8 cellular contexts compared by ENCODE assay signal in the genomic region with DNA sequence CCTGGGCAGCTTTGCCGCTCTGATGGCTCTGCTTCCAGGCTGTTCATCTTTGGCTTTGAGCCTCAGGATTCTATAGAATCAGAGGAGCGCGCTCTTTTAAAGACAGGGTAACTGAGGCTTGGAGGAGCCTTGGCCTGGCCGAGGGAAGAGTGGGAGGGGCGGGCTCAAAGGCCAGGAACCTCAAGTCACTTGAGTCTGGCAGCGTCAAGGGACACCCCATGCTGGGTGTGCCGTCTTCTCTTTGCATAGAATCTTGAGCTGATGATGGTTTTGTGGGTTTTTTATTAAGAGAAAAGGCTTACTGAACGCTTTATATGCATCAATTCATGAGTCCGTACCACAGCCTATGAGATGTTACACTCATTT. TPM values are rescaled to one million over a fixed set of nuclear protein-coding genes. Genes with fewer than 3 reads are reported as not detected.
A peak's percentile ranks its signal among the peaks of the same experiment; 100 is the strongest.
DNase-seq lines count a peak whose midpoint lies in the region; ATAC-seq lines count a peak whose summit lies in the region.

No MANE protein-coding gene starts in this region.

- H3K9me3 ChIP-seq in BLaER1 treated with 17β-estradiol and CSF1 and Interleukin-3, amounts not matched to agents 10 nM and 100 nM (replicated peaks in 1 of 11), result peaks cover 16 to 37% (median 17%) of the 10 kb centered on the region in 11 experiments
- H3K9me3 ChIP-seq in KOPT-K1 (ENCODE audit: insufficient read depth, low read length, poor library complexity, severe bottlenecking), result peaks cover 8% of the 10 kb centered on the region

- H3K9ac ChIP-seq in BLaER1 treated with 17β-estradiol and CSF1 and Interleukin-3, amounts not matched to agents 10 nM and 100 nM, result peak overlapping the region; percentile 97 to 100 (median 99)

- peak overlapping the region; percentile 81 to 99 (median 92) for H3K27ac Mint-ChIP-seq in naive thymus-derived CD8-positive, alpha-beta T cell

- H3K27me3 Mint-ChIP-seq in naive thymus-derived CD8-positive, alpha-beta T cell, result no peaks in the 10 kb centered on the region

- H3K4me2 ChIP-seq in BLaER1 treated with 17β-estradiol and CSF1 and Interleukin-3, amounts not matched to agents 10 nM and 100 nM, result peak overlapping the region; percentile 85 to 99 (median 95)

- peaks cover 28 to 49% (median 43%) of the 10 kb centered on the region in 11 experiments for H3K36me3 ChIP-seq in BLaER1 treated with 17β-estradiol and CSF1 and Interleukin-3, amounts not matched to agents 10 nM and 100 nM
- H3K36me3 ChIP-seq in KOPT-K1 (ENCODE audit: insufficient read depth, low read length), result peaks cover 31% of the 10 kb centered on the region

- peak overlapping the region; percentile 75 to 92 (median 80) for H3K4me3 ChIP-seq in BLaER1 treated with 17β-estradiol and CSF1 and Interleukin-3, amounts not matched to agents 10 nM and 100 nM

- peaks cover 0 to under 1% (median 0%) of the 10 kb centered on the region in 9 donors for H3K9me3 Mint-ChIP-seq in naive thymus-derived CD8-positive, alpha-beta T cell

- H3K4me1 Mint-ChIP-seq in naive thymus-derived CD8-positive, alpha-beta T cell, result peaks cover 19 to 52% (median 42%) of the 10 kb centered on the region in 4 donors

- H3K27me3 ChIP-seq in BLaER1 treated with 17β-estradiol and CSF1 and Interleukin-3, amounts not matched to agents 10 nM and 100 nM, result no peaks in the 10 kb centered on the region

- in situ Hi-C loops in ACHN (cut with HindIII; ENCODE audit: low pct_ligation_motif_present, low pct_unique_long_range_greater_than_20kb, low sequenced_read_pairs), result no loop called here

- DNase-seq in naive thymus-derived CD8-positive, alpha-beta T cell, result no peak
- DNase-seq in ACHN, result no peak
- no peak for DNase-seq in A172 (ENCODE audit: low spot score)

- ATAC-seq in naive thymus-derived CD8-positive, alpha-beta T cell, result no peak
- ATAC-seq in HG02763 (IDR thresholded peaks at IDR 0.05; ENCODE audit: unreplicated experiment), result no peak
- no peak for ATAC-seq in GM18861 (IDR thresholded peaks at IDR 0.05; ENCODE audit: unreplicated experiment)

- H3K4me3 Mint-ChIP-seq in naive thymus-derived CD8-positive, alpha-beta T cell, result peak overlapping the region; percentile 88 to 100 (median 99)

- peaks cover 47 to 71% (median 64%) of the 10 kb centered on the region in 10 experiments for H3K4me1 ChIP-seq in BLaER1 treated with 17β-estradiol and CSF1 and Interleukin-3, amounts not matched to agents 10 nM and 100 nM

- POLR2A ChIA-PET in naive thymus-derived CD8-positive, alpha-beta T cell (lab: Charles Lee), result interaction anchor here (1.1 to 4.8 kb wide), 11 partner anchors 10 to 61 kb away, joined by 3 to 122 read pairs (median 8); a partner anchor contains a TSS

- peaks cover 0 to 21% (median 6%) of the 10 kb centered on the region in 11 experiments; a peak in 10 of 22 replicates for H4K20me1 ChIP-seq in BLaER1 treated with 17β-estradiol and CSF1 and Interleukin-3, amounts not matched to agents 10 nM and 100 nM

- peak overlapping the region; percentile 98 to 100 (median 99); a peak in 21 of 22 replicates for H3K27ac ChIP-seq in BLaER1 treated with 17β-estradiol and CSF1 and Interleukin-3, amounts not matched to agents 10 nM and 100 nM
- peak overlapping the region; percentile 98 for H3K27ac ChIP-seq in KOPT-K1 (ENCODE audit: low read depth, low read length, poor library complexity, severe bottlenecking)
- peak overlapping the region; percentile 98 for H3K27ac ChIP-seq in cingulate gyrus (ENCODE audit: low read depth, low read length)

- H3K36me3 Mint-ChIP-seq in naive thymus-derived CD8-positive, alpha-beta T cell, result peaks cover 0 to 17% (median 9%) of the 10 kb centered on the region in 3 donors

RNA-seq across cellular contexts. Expression of a gene that starts 1.1 kb away (rescaled TPM):
- total RNA-seq in naive thymus-derived CD8-positive, alpha-beta T cell, result 10 to 100 TPM; 78.8 to 82.6 TPM
- 10 to 100 TPM; 68.9 to 73.4 (median 73.0) TPM for polyA plus RNA-seq in naive thymus-derived CD8-positive, alpha-beta T cell
- total RNA-seq in A172 (2014; rRNA removed; shearing (Covaris generic)), result 67.3 and 71.1 TPM in 2 replicates

RNA-seq across cellular contexts. Expression of a gene that starts 42.2 kb away (rescaled TPM):
- total RNA-seq in naive thymus-derived CD8-positive, alpha-beta T cell, result 10 to 100 TPM in 1 of 2 experiments, 1 to 10 TPM in 1; 9.4 to 10.9 TPM
- 10 to 100 TPM; 12.5 to 14.6 (median 13.8) TPM for polyA plus RNA-seq in naive thymus-derived CD8-positive, alpha-beta T cell
- 14.9 and 16.7 TPM in 2 replicates for total RNA-seq in A172 (2014; rRNA removed; shearing (Covaris generic))

RNA-seq across cellular contexts. Expression of a gene that starts 42.9 kb away (rescaled TPM):
- total RNA-seq in naive thymus-derived CD8-positive, alpha-beta T cell, result 10 to 100 TPM; 63.8 to 64.6 TPM
- 10 to 100 TPM; 15.6 to 25.8 (median 17.1) TPM for polyA plus RNA-seq in naive thymus-derived CD8-positive, alpha-beta T cell
- total RNA-seq in A172 (2014; rRNA removed; shearing (Covaris generic)), result 161 and 173 TPM in 2 replicates

RNA-seq across cellular contexts. Expression of a gene that starts 51.8 kb away (rescaled TPM):
- not detected for total RNA-seq in naive thymus-derived CD8-positive, alpha-beta T cell
- polyA plus RNA-seq in naive thymus-derived CD8-positive, alpha-beta T cell, result not detected
- total RNA-seq in A172 (2014; rRNA removed; shearing (Covaris generic)), result not detected in 2 replicates
